ENCODE assay signal across 2 cellular contexts in genomic region chr1:157137773-157138219, GRCh38.
TF ChIP-seq lines count a peak whose summit lies in the region.

No MANE protein-coding gene starts in this region.

TF ChIP-seq in SK-N-SH treated with all-trans-retinoic acid at 6 μM for 48 hours, 23 proteins besides CTCF, POLR2A, EP300 and RAD21 (continued from another document):
- TF ChIP-seq, protein P1, sequence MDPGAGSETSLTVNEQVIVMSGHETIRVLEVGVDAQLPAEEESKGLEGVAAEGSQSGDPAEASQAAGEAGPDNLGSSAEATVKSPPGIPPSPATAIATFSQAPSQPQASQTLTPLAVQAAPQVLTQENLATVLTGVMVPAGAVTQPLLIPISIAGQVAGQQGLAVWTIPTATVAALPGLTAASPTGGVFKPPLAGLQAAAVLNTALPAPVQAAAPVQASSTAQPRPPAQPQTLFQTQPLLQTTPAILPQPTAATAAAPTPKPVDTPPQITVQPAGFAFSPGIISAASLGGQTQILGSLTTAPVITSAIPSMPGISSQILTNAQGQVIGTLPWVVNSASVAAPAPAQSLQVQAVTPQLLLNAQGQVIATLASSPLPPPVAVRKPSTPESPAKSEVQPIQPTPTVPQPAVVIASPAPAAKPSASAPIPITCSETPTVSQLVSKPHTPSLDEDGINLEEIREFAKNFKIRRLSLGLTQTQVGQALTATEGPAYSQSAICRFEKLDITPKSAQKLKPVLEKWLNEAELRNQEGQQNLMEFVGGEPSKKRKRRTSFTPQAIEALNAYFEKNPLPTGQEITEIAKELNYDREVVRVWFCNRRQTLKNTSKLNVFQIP (CRISPR knock-in tag; IDR thresholded peaks at IDR 0.05; ENCODE audit: borderline replicate concordance, low read depth), result no peak
- TF ChIP-seq, protein P2, sequence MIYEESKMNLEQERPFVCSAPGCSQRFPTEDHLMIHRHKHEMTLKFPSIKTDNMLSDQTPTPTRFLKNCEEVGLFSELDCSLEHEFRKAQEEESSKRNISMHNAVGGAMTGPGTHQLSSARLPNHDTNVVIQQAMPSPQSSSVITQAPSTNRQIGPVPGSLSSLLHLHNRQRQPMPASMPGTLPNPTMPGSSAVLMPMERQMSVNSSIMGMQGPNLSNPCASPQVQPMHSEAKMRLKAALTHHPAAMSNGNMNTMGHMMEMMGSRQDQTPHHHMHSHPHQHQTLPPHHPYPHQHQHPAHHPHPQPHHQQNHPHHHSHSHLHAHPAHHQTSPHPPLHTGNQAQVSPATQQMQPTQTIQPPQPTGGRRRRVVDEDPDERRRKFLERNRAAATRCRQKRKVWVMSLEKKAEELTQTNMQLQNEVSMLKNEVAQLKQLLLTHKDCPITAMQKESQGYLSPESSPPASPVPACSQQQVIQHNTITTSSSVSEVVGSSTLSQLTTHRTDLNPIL (CRISPR knock-in tag; IDR thresholded peaks at IDR 0.05; ENCODE audit: low read depth), result no peak

TF ChIP-seq in neural cell, 6 proteins besides CTCF, POLR2A, EP300 and RAD21 (continued from another document):
- no peak for TF ChIP-seq MXI1 (conservative IDR thresholded peaks at IDR 0.05; ENCODE audit: poor library complexity, severe bottlenecking)
